In the genomic region with DNA sequence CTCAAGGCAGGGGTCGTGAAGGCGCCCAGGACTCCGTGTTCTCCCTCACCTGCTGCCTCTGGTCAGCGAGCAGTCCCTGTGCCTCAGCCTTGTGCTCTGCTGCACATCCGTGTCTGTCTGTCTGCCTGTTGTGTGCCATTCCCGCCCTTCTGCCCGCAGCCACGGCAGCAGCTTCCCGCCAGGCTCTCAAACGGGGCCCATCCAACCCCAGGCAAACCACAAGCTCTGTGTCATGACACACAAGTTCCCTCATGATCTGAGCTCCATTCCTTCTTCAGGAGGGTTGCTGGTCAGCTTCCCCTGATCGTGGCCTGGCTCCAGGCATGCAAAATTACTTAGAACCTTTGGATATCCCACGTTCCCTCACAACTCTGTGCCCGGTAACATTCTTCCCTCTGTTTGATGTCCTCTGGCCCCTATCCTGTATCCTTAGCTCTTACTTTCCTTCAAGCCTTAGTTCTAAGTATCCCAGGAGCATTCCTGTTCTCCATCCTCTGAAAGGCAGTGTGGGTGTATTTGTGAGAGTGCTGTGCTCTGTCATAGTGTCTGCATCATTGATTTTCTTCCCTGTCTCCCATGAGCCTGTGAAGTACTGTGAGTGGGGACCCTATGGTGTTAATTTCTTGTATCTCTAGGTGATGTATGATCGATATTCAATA, we compare ENCODE assay signal across 10 cellular contexts. TPM values are rescaled to one million over a fixed set of nuclear protein-coding genes. Genes with fewer than 3 reads are reported as not detected.
DNase-seq lines count a peak whose midpoint lies in the region; ATAC-seq, FAIRE-seq and TF ChIP-seq lines count a peak whose summit lies in the region.
"Had no signal": no experiment of that assay in that cellular context is flagged by ENCODE, and none has a peak within 500 bp of the region (broad histone marks: within the 10 kb centered on the region; RNA-seq: fewer than 3 reads in every experiment).

No MANE protein-coding gene starts in this region.

- 58 to 79% (median 59%) methylated on average over 13 to 14 of the region's 14 CpGs for WGBS in spleen, 5 donors

- H3K9me3 ChIP-seq in effector memory CD4-positive, alpha-beta T cell (ENCODE audit: control insufficient read depth, low read length), result no peaks in the 10 kb centered on the region
- no peaks in the 10 kb centered on the region for H3K9me3 ChIP-seq in spleen

- H3K4me1 Mint-ChIP-seq in activated B cell treated with CpG ODN at 0.5 μM for 24 hours, result peaks cover 81% of the 10 kb centered on the region
- peaks cover 30% of the 10 kb centered on the region for H3K4me1 Mint-ChIP-seq in HFFc6 (ENCODE audit: low read depth)

- no peaks in the 10 kb centered on the region for H3K9me3 Mint-ChIP-seq in activated B cell treated with CpG ODN at 0.5 μM for 24 hours
- no peaks in the 10 kb centered on the region for H3K9me3 Mint-ChIP-seq in HFFc6

- CTCF ChIA-PET in activated B cell treated with CpG ODN at 0.5 μM for 24 hours (lab: Charles Lee), result interaction anchor here (1.0 to 6.1 kb wide), 5 partner anchors 33 to 133 kb away, joined by 3 to 43 read pairs (median 3); no protein-coding TSS in a partner anchor

- H3K27me3 Mint-ChIP-seq in activated B cell treated with CpG ODN at 0.5 μM for 24 hours, result no peaks in the 10 kb centered on the region
- no peaks in the 10 kb centered on the region; the same call in 1 of the 2 replicates for H3K27me3 Mint-ChIP-seq in HFFc6 (ENCODE audit: insufficient read depth)

- H3K27ac ChIP-seq in effector memory CD4-positive, alpha-beta T cell (ENCODE audit: insufficient read depth, low read length, poor library complexity, severe bottlenecking), result peak overlapping the region; percentile 89
- peak overlapping the region; percentile 37 to 90 (median 81) for H3K27ac ChIP-seq in spleen

- peaks cover 68% of the 10 kb centered on the region for H3K36me3 Mint-ChIP-seq in activated B cell treated with CpG ODN at 0.5 μM for 24 hours (ENCODE audit: low read depth)
- peaks cover 4% of the 10 kb centered on the region; the same call in 1 of the 2 replicates for H3K36me3 Mint-ChIP-seq in HFFc6 (ENCODE audit: low read depth)

- no peak for TF ChIP-seq POLR2A in spleen (IDR thresholded peaks at IDR 0.05)

- H3K4me3 Mint-ChIP-seq in activated B cell treated with CpG ODN at 0.5 μM for 24 hours, result peak overlapping the region; percentile 95
- H3K4me3 Mint-ChIP-seq in HFFc6, result no peak overlapping the region

- POLR2A ChIA-PET in activated B cell treated with CpG ODN at 0.5 μM for 24 hours (lab: Charles Lee), result interaction anchor here (0.6 to 5.2 kb wide), 16 partner anchors 10 to 302 kb away, joined by 3 to 75 read pairs (median 5); partner anchors contain the start of gene CLYBL

- TF ChIP-seq CTCF in activated B cell treated with CpG ODN at 0.5 μM for 24 hours (IDR thresholded peaks at IDR 0.05) (no peak), spleen (IDR thresholded peaks at IDR 0.05 in 8 of 11, conservative IDR thresholded peaks at IDR 0.05 in 3 of 11) (no peak), HFFc6 (IDR thresholded peaks at IDR 0.05) (no peak)

- peak overlapping the region; percentile 93 for H3K27ac Mint-ChIP-seq in activated B cell treated with CpG ODN at 0.5 μM for 24 hours
- H3K27ac Mint-ChIP-seq in HFFc6, result no peak overlapping the region

- peaks cover 47% of the 10 kb centered on the region for H3K4me1 ChIP-seq in effector memory CD4-positive, alpha-beta T cell (ENCODE audit: control insufficient read depth, insufficient read depth, low read length, poor library complexity, severe bottlenecking)
- H3K4me1 ChIP-seq in spleen, result peaks cover 18 to 99% (median 73%) of the 10 kb centered on the region in 6 donors

- H3K36me3 ChIP-seq in effector memory CD4-positive, alpha-beta T cell (ENCODE audit: control insufficient read depth, insufficient read depth, low read length), result peaks cover 20% of the 10 kb centered on the region
- peaks cover 0 to 32% (median 0%) of the 10 kb centered on the region in 6 donors for H3K36me3 ChIP-seq in spleen

- intact Hi-C loops in activated B cell treated with CpG ODN at 0.5 μM for 24 hours (cut with micrococcal nuclease) (no loop called here), spleen (cut with DNase I; ENCODE audit: low total_unique reads) (no loop called here)

- no peak for ATAC-seq in activated B cell treated with CpG ODN at 0.5 μM for 24 hours (ENCODE audit: low read depth)
- no peak for ATAC-seq in GM18870 (IDR thresholded peaks at IDR 0.05; ENCODE audit: unreplicated experiment)

- H3K4me3 ChIP-seq in effector memory CD4-positive, alpha-beta T cell (ENCODE audit: insufficient read depth, low read depth, low read length, poor library complexity, severe bottlenecking), result peak overlapping the region; percentile 85
- H3K4me3 ChIP-seq in spleen, result peak overlapping the region in 7 of 8 donors; percentile 1 to 70 (median 41)

- H3K27me3 ChIP-seq in effector memory CD4-positive, alpha-beta T cell (replicated peaks; ENCODE audit: control insufficient read depth, insufficient read depth, low read length, poor library complexity, severe bottlenecking), result no peaks in the 10 kb centered on the region
- H3K27me3 ChIP-seq in spleen (replicated peaks in 1 of 7), result no peaks in the 10 kb centered on the region

- FAIRE-seq in GM18507 (lab: Jason Lieb, UNC), result peak; percentile 69
- FAIRE-seq: G401.6 had no signal

- no peak for DNase-seq in GM18507 (ENCODE audit: extremely low spot score, insufficient read length, low read depth)
- no peak for DNase-seq in activated B cell treated with CpG ODN at 0.5 μM for 24 hours
- DNase-seq in effector memory CD4-positive, alpha-beta T cell, result peak; percentile 53 to 58 (median 57)
- DNase-seq in spleen, result no peak
- no peak for DNase-seq in NCI-H2171 (lab: John Stamatoyannopoulos, UW)
- no peak for DNase-seq in HFFc6
- DNase-seq in NCI-H446 treated with DMSO at 0.1 percent for 48 hours (lab: John Stamatoyannopoulos, UW), result no peak
- DNase-seq: OCI-M1 had no signal

RNA-seq across cellular contexts. Expression of gene GPR183, which starts 3.2 kb away (rescaled TPM):
- total RNA-seq in activated B cell treated with CpG ODN at 0.5 μM for 24 hours (84.5 and 86.4 TPM in 2 replicates), spleen (10 to 100 TPM; 29.1 to 83.6 (median 53.4) TPM)
- polyA plus RNA-seq in spleen, result 10 to 100 TPM; 56.0 to 68.0 (median 60.6) TPM
- under 1 TPM in 1 of 6 experiments, not detected in 5; 0.17 TPM for total RNA-seq in HFFc6 (2021; fragmentation: NEBNext Ultra II Directional; extraction: Animal tissue kit (Norgen Biotek cat#: 25700))

RNA-seq across cellular contexts. Expression of gene GPR18, which starts 45.8 kb away (rescaled TPM):
- 29.0 and 32.4 TPM in 2 replicates for total RNA-seq in activated B cell treated with CpG ODN at 0.5 μM for 24 hours
- 10 to 100 TPM in 6 of 7 donors, 1 to 10 TPM in 1; 9.6 to 21.8 (median 15.3) TPM for total RNA-seq in spleen
- polyA plus RNA-seq in spleen, result 10 to 100 TPM; 25.6 to 33.9 (median 29.4) TPM
- total RNA-seq in HFFc6 (2021; fragmentation: NEBNext Ultra II Directional; extraction: Animal tissue kit (Norgen Biotek cat#: 25700)), result not detected

Comparison
In these comparisons a context has a peak if more than half of its experiments do, and no peak if none do; other contexts are left out.
1. DNase-seq: peak in effector memory CD4-positive, alpha-beta T cell (3 of 3); none in GM18507 (single experiment), activated B cell treated with CpG ODN at 0.5 μM for 24 hours (single experiment), spleen (single experiment), NCI-H2171 (single experiment), HFFc6 (single experiment) and NCI-H446 treated with DMSO at 0.1 percent for 48 hours (single experiment).
2. RNA of gene GPR183, which starts 3.2 kb away (total RNA-seq): 84.5 to 86.4 TPM in activated B cell treated with CpG ODN at 0.5 μM for 24 hours and 29.1 to 83.6 TPM in spleen; 0.17 TPM in HFFc6; every median in the first group is over 10 times any median in the second.
3. RNA of gene GPR18, which starts 45.8 kb away (total RNA-seq): 29.0 to 32.4 TPM in activated B cell treated with CpG ODN at 0.5 μM for 24 hours and 9.6 to 21.8 TPM in spleen; not detected in HFFc6; every median in the first group is over 10 times any median in the second.